Comparison of ENCODE assay signal across 8 cellular contexts in genomic region chr11:124761301-124762021, GRCh38. TPM values are rescaled to one million over a fixed set of nuclear protein-coding genes. Genes with fewer than 3 reads are reported as not detected.
DNase-seq lines count a peak whose midpoint lies in the region; FAIRE-seq and TF ChIP-seq lines count a peak whose summit lies in the region.

No MANE protein-coding gene starts in this region.

- intact Hi-C loops in endothelial cell of umbilical vein (cut with micrococcal nuclease) (loop anchor here (2.0 kb wide), 1 partner anchor 17 kb away; no protein-coding TSS in a partner anchor), prostate gland (cut with DNase I) (loop anchor here (2.0 kb wide), 1 partner anchor 89 kb away; the partner anchor contains the start of genes SIAE and SPA17)

- dilution Hi-C loops in endothelial cell of umbilical vein (cut with MboI; ENCODE audit: extremely low pct_ligation_motif_present, low sequenced_read_pairs) = no loop called here

- H3K4me3 ChIP-seq in GM12865 (ENCODE audit: low read depth, low read length) = peak overlapping the region; percentile 55
- no peak overlapping the region for H3K4me3 ChIP-seq in KMS-11 (IDR thresholded peaks at IDR 0.05; ENCODE audit: insufficient read depth, low read depth, low read length)
- peak overlapping the region; percentile 62 to 97 (median 64) for H3K4me3 ChIP-seq in endothelial cell of umbilical vein (replicated peaks in 1 of 3; ENCODE audit: insufficient read depth in 1 of 3, low read depth in 1 of 3, low read length in 3 of 3)
- H3K4me3 ChIP-seq in prostate gland = peak overlapping the region; percentile 16 to 35

- H3K36me3 ChIP-seq in KMS-11 (ENCODE audit: insufficient read depth) (no peaks in the 10 kb centered on the region), endothelial cell of umbilical vein (ENCODE audit: control insufficient read depth in 2 of 2, extremely low read depth in 1 of 2, insufficient read depth in 2 of 2, low read length in 2 of 2) (peaks cover 5% of the 10 kb centered on the region in 2 experiments), prostate gland (no peaks in the 10 kb centered on the region)

- H3K4me2 ChIP-seq in KMS-11 (peak overlapping the region; percentile 48; the same call in 1 of the 2 replicates), endothelial cell of umbilical vein (ENCODE audit: insufficient read depth, low read length) (peak overlapping the region; percentile 77)

- H4K20me1 ChIP-seq in KMS-11 (ENCODE audit: insufficient read depth) (no peaks in the 10 kb centered on the region), endothelial cell of umbilical vein (replicated peaks; ENCODE audit: control insufficient read depth, extremely low read depth, insufficient read depth, low read length) (no peaks in the 10 kb centered on the region)

- no peaks in the 10 kb centered on the region for H3K9me1 ChIP-seq in endothelial cell of umbilical vein (replicated peaks; ENCODE audit: control insufficient read depth, extremely low read depth, insufficient read depth, low read length)

- H3K9me3 ChIP-seq in endothelial cell of umbilical vein (replicated peaks; ENCODE audit: control insufficient read depth, insufficient read depth, low read length) (no peaks in the 10 kb centered on the region), prostate gland (no peaks in the 10 kb centered on the region)

- H3K79me2 ChIP-seq in KMS-11 (ENCODE audit: insufficient read depth, low read depth) (no peaks in the 10 kb centered on the region), endothelial cell of umbilical vein (ENCODE audit: control insufficient read depth, insufficient read depth, low read length) (peaks cover 63% of the 10 kb centered on the region)

- H3K9ac ChIP-seq in KMS-11 (no peak overlapping the region), endothelial cell of umbilical vein (replicated peaks; ENCODE audit: extremely low read depth, insufficient read depth, low read length) (peak overlapping the region; percentile 98)

- peak; percentile 38 for FAIRE-seq in endothelial cell of umbilical vein (lab: Jason Lieb, UNC)

- POLR2A ChIA-PET in endothelial cell of umbilical vein (lab: Charles Lee) = interaction anchor here (0.6 to 5.9 kb wide), 4 partner anchors 13 to 40 kb away, joined by 4 to 67 read pairs (median 5); no protein-coding TSS in a partner anchor

- BruUV-seq in endothelial cell of umbilical vein (replicated peaks; lab: Mats Ljungman, UMichigan) = TSS peak; percentile 45

- DNase-seq in GM12865 (ENCODE audit: low read depth) (no peak), endothelial cell of umbilical vein (ENCODE audit: low read depth, low spot score) (peak; percentile 51), prostate gland (ENCODE audit: low spot score) (no peak), DMS53 treated with DMSO at 0.1 percent for 48 hours (lab: John Stamatoyannopoulos, UW; ENCODE audit: unreplicated experiment) (no peak), NCI-H526 (lab: John Stamatoyannopoulos, UW) (no peak), COLO829 (ENCODE audit: low spot score) (no peak), Ammon's horn (ENCODE audit: low spot score) (no peak)

- peak overlapping the region; percentile 69 for H2AFZ ChIP-seq in KMS-11 (ENCODE audit: low read depth)
- H2AFZ ChIP-seq in endothelial cell of umbilical vein (ENCODE audit: low read depth, low read length) = no peak overlapping the region

- no peak overlapping the region for H3K27ac ChIP-seq in KMS-11
- peak overlapping the region; percentile 100 for H3K27ac ChIP-seq in endothelial cell of umbilical vein (ENCODE audit: insufficient read depth, low read depth, low read length)
- H3K27ac ChIP-seq in prostate gland = peak overlapping the region; percentile 43 to 48

- 31% methylated on average over 21 of the region's 21 CpGs for WGBS in prostate gland

- TF ChIP-seq CTCF in GM12865 (IDR thresholded peaks at IDR 0.05; ENCODE audit: insufficient read depth, low read depth, low read length, missing control alignments) (no peak), KMS-11 (conservative IDR thresholded peaks at IDR 0.05; ENCODE audit: low read depth, low read length) (no peak), endothelial cell of umbilical vein (IDR thresholded peaks at IDR 0.05; ENCODE audit: extremely low read depth in 1 of 2, insufficient read depth in 1 of 2, low read depth in 1 of 2, low read length in 2 of 2) (peak; percentile 24 to 37), prostate gland (IDR thresholded peaks at IDR 0.05) (no peak)

- H3K4me1 ChIP-seq in KMS-11 (ENCODE audit: low read depth, poor library complexity, severe bottlenecking) = peaks cover 11% of the 10 kb centered on the region
- peaks cover 40% of the 10 kb centered on the region for H3K4me1 ChIP-seq in endothelial cell of umbilical vein (ENCODE audit: control insufficient read depth, extremely low read depth, insufficient read depth, low read length)
- H3K4me1 ChIP-seq in prostate gland (replicated peaks) = peaks cover 13% of the 10 kb centered on the region

- CTCF ChIA-PET in endothelial cell of umbilical vein (lab: Charles Lee) = interaction anchor here (0.8 to 13.1 kb wide), 16 partner anchors 8 to 117 kb away, joined by 3 to 301 read pairs (median 8); partner anchors contain the start of genes MSANTD2, NRGN, ROBO3 and SIAE

- TF ChIP-seq POLR2A in endothelial cell of umbilical vein (IDR thresholded peaks at IDR 0.05; ENCODE audit: low read depth, low read length) (no peak), prostate gland (IDR thresholded peaks at IDR 0.05) (no peak)

- H3K27me3 ChIP-seq in KMS-11 (ENCODE audit: insufficient read depth, low read depth) = no peaks in the 10 kb centered on the region
- H3K27me3 ChIP-seq in endothelial cell of umbilical vein (ENCODE audit: control insufficient read depth in 2 of 2, insufficient read depth in 2 of 2, low read length in 2 of 2) = no peaks in the 10 kb centered on the region
- H3K27me3 ChIP-seq in prostate gland (replicated peaks; ENCODE audit: insufficient read depth) = peaks cover 19% of the 10 kb centered on the region

TF ChIP-seq in endothelial cell of umbilical vein, 7 proteins besides CTCF, POLR2A, EP300 and RAD21:
- TF ChIP-seq EZH2 (IDR thresholded peaks at IDR 0.05; ENCODE audit: borderline replicate concordance, low read depth, low read length, severe bottlenecking) (no peak), MAX (IDR thresholded peaks at IDR 0.05; ENCODE audit: insufficient read depth, insufficient read length) (no peak), POLR2AphosphoS5 (IDR thresholded peaks at IDR 0.05; ENCODE audit: insufficient read depth, low read depth, low read length) (peak; percentile 6), JUN (IDR thresholded peaks at IDR 0.05; ENCODE audit: borderline replicate concordance, insufficient read depth, insufficient read length, low read depth) (peak; percentile 5), MYC (IDR thresholded peaks at IDR 0.05; ENCODE audit: low read depth, low read length) (no peak), FOS (IDR thresholded peaks at IDR 0.05; ENCODE audit: borderline replicate concordance, insufficient read depth, low read length) (peak; percentile 22), GATA2 (IDR thresholded peaks at IDR 0.05; ENCODE audit: insufficient read depth, insufficient read length, low read depth, low read length) (no peak)

RNA-seq across cellular contexts. Expression of gene ESAM, which starts 0.6 kb away (rescaled TPM):
- total RNA-seq in endothelial cell of umbilical vein (273 and 303 TPM in 2 replicates), prostate gland (10 to 100 TPM; 12.1 to 18.6 TPM)
- polyA plus RNA-seq in endothelial cell of umbilical vein = 383 and 451 TPM in 2 replicates
- 364 and 365 TPM in 2 replicates for polyA plus RNA-seq in endothelial cell of umbilical vein (2011; cell fraction: cytosol; rRNA removed)
- polyA plus RNA-seq in endothelial cell of umbilical vein (2011; cell fraction: nucleus; rRNA removed) = 321 and 349 TPM in 2 replicates
- polyA plus RNA-seq in endothelial cell of umbilical vein (2012) = 148 and 187 TPM in 2 replicates
- 205 and 226 TPM in 2 replicates for polyA minus RNA-seq in endothelial cell of umbilical vein
- 0.51 TPM for polyA minus RNA-seq in endothelial cell of umbilical vein (2011; cell fraction: cytosol; rRNA and poly(A)+ RNA removed)
- 66.6 and 81.3 TPM in 2 replicates for polyA minus RNA-seq in endothelial cell of umbilical vein (2011; cell fraction: nucleus; rRNA and poly(A)+ RNA removed)

RNA-seq across cellular contexts. Expression of gene VSIG2, which starts 9.4 kb away (rescaled TPM):
- total RNA-seq in endothelial cell of umbilical vein (3.6 and 7.0 TPM in 2 replicates), prostate gland (10 to 100 TPM; 28.2 to 38.6 TPM)
- polyA plus RNA-seq in endothelial cell of umbilical vein = 0.94 and 1.2 TPM in 2 replicates
- 0.34 and 0.45 TPM in 2 replicates for polyA plus RNA-seq in endothelial cell of umbilical vein (2011; cell fraction: cytosol; rRNA removed)
- polyA plus RNA-seq in endothelial cell of umbilical vein (2011; cell fraction: nucleus; rRNA removed) = 5.8 and 9.3 TPM in 2 replicates
- polyA plus RNA-seq in endothelial cell of umbilical vein (2012) = 1.1 TPM in 2 replicates
- polyA minus RNA-seq in endothelial cell of umbilical vein = 0.32 and 0.49 TPM in 2 replicates
- not detected for polyA minus RNA-seq in endothelial cell of umbilical vein (2011; cell fraction: cytosol; rRNA and poly(A)+ RNA removed)
- 0.38 and 0.63 TPM in 2 replicates for polyA minus RNA-seq in endothelial cell of umbilical vein (2011; cell fraction: nucleus; rRNA and poly(A)+ RNA removed)

RNA-seq across cellular contexts. Expression of gene NRGN, which starts 21.7 kb away (rescaled TPM):
- 30.9 and 33.5 TPM in 2 replicates for total RNA-seq in endothelial cell of umbilical vein
- 29.1 and 31.5 TPM in 2 replicates for polyA plus RNA-seq in endothelial cell of umbilical vein
- polyA plus RNA-seq in endothelial cell of umbilical vein (2011; cell fraction: cytosol; rRNA removed) = 24.3 and 27.7 TPM in 2 replicates
- polyA plus RNA-seq in endothelial cell of umbilical vein (2011; cell fraction: nucleus; rRNA removed) = 24.0 and 26.1 TPM in 2 replicates
- polyA plus RNA-seq in endothelial cell of umbilical vein (2012) = 24.3 and 42.3 TPM in 2 replicates
- 7.5 and 11.0 TPM in 2 replicates for polyA minus RNA-seq in endothelial cell of umbilical vein
- 1.3 TPM for polyA minus RNA-seq in endothelial cell of umbilical vein (2011; cell fraction: cytosol; rRNA and poly(A)+ RNA removed)
- polyA minus RNA-seq in endothelial cell of umbilical vein (2011; cell fraction: nucleus; rRNA and poly(A)+ RNA removed) = 5.5 and 9.1 TPM in 2 replicates
- 1 to 10 TPM; 1.2 to 1.8 TPM for total RNA-seq in prostate gland

RNA-seq across cellular contexts. Expression of gene MSANTD2, which starts 38.7 kb away (rescaled TPM):
- total RNA-seq in endothelial cell of umbilical vein (17.0 and 23.2 TPM in 2 replicates), prostate gland (10 to 100 TPM; 12.3 to 22.9 TPM)
- 5.5 and 5.6 TPM in 2 replicates for polyA plus RNA-seq in endothelial cell of umbilical vein
- polyA plus RNA-seq in endothelial cell of umbilical vein (2011; cell fraction: cytosol; rRNA removed) = 4.2 and 5.5 TPM in 2 replicates
- polyA plus RNA-seq in endothelial cell of umbilical vein (2011; cell fraction: nucleus; rRNA removed) = 38.7 and 39.2 TPM in 2 replicates
- polyA plus RNA-seq in endothelial cell of umbilical vein (2012) = 6.5 and 10.3 TPM in 2 replicates
- 5.5 and 7.1 TPM in 2 replicates for polyA minus RNA-seq in endothelial cell of umbilical vein
- 4.1 TPM for polyA minus RNA-seq in endothelial cell of umbilical vein (2011; cell fraction: cytosol; rRNA and poly(A)+ RNA removed)
- polyA minus RNA-seq in endothelial cell of umbilical vein (2011; cell fraction: nucleus; rRNA and poly(A)+ RNA removed) = 14.6 and 16.4 TPM in 2 replicates

Comparison
In these comparisons a context has a peak if more than half of its experiments do, and no peak if none do; other contexts are left out.
1. CTCF ChIP-seq: peak in endothelial cell of umbilical vein (2 of 2); none in GM12865 (single experiment), KMS-11 (single experiment) and prostate gland (0 of 4).
2. RNA of gene ESAM, which starts 0.6 kb away (total RNA-seq): 273 to 303 TPM in endothelial cell of umbilical vein; 12.1 to 18.6 TPM in prostate gland; every median in the first group is over 10 times any median in the second.
3. RNA of gene NRGN, which starts 21.7 kb away (total RNA-seq): 30.9 to 33.5 TPM in endothelial cell of umbilical vein; 1.2 to 1.8 TPM in prostate gland; every median in the first group is over 10 times any median in the second.